In genomic region chr17:42879596-42879985, GRCh38 we compare ENCODE assay signal across 26 cellular contexts. TPM values are rescaled to one million over a fixed set of nuclear protein-coding genes. Genes with fewer than 3 reads are reported as not detected.
DNase-seq lines count a peak whose midpoint lies in the region; ATAC-seq and TF ChIP-seq lines count a peak whose summit lies in the region.
"Had no signal": no experiment of that assay in that cellular context is flagged by ENCODE, and none has a peak within 500 bp of the region (broad histone marks: within the 10 kb centered on the region; RNA-seq: fewer than 3 reads in every experiment).

No MANE protein-coding gene starts in this region.

- 42% methylated on average over 6 of the region's 6 CpGs for WGBS in SK-N-SH (ENCODE audit: low lambda C conversion rate)

- H3K9me2 ChIP-seq in SK-N-SH = no peaks in the 10 kb centered on the region

- no peak overlapping the region for H3K4me2 ChIP-seq in SK-N-SH

- no peak for TF ChIP-seq CTCF in SK-N-SH (IDR thresholded peaks at IDR 0.05)
- TF ChIP-seq CTCF in cardiac fibroblast (IDR thresholded peaks at IDR 0.05; ENCODE audit: low read depth, low read length) = no peak

- peaks cover 34% of the 10 kb centered on the region for H3K27me3 ChIP-seq in SK-N-SH (ENCODE audit: insufficient read depth)
- H3K27me3 ChIP-seq: cardiac muscle cell, neutrophil, upper lobe of left lung had no signal

- no peak overlapping the region for H3K9ac ChIP-seq in SK-N-SH

- no peak overlapping the region for H3K27ac ChIP-seq in SK-N-SH (ENCODE audit: low read depth in 2 of 2, low read length in 1 of 2)
- H3K27ac ChIP-seq: 22Rv1, cardiac muscle cell, dorsolateral prefrontal cortex, epithelial cell of prostate, left ventricle myocardium inferior, neutrophil had no signal

- ATAC-seq in SK-N-SH treated with all-trans-retinoic acid at 6 μM for 48 hours (peak; percentile 62), esophagus mucosa (no peak), GM21825 (IDR thresholded peaks at IDR 0.05; ENCODE audit: unreplicated experiment) (no peak), HG03342 (IDR thresholded peaks at IDR 0.05; ENCODE audit: unreplicated experiment) (no peak)
- ATAC-seq: activated T-helper 17 cell treated with anti-CD3 and anti-CD28 coated beads, Interleukin-2, amount 50 U/mL, for 72 hours; PC-3 had no signal

- H3F3A ChIP-seq in SK-N-SH (replicated peaks; ENCODE audit: insufficient read depth) = no peaks in the 10 kb centered on the region

- TF ChIP-seq EP300 in SK-N-SH (IDR thresholded peaks at IDR 0.05; ENCODE audit: borderline replicate concordance in 1 of 2, low read depth in 1 of 2, low read length in 1 of 2) = no peak

- POLR2A ChIA-PET in SK-N-SH (lab: Yijun Ruan, JAX) = interaction anchor here (0.6 kb wide), 1 partner anchor 54 kb away, joined by 3 read pairs; no protein-coding TSS in a partner anchor

- H3K4me1 ChIP-seq in SK-N-SH (ENCODE audit: control insufficient read depth in 1 of 2, insufficient read depth in 2 of 2, low read depth in 1 of 2, low read length in 1 of 2) = no peaks in the 10 kb centered on the region
- H3K4me1 ChIP-seq: BE2C, left ventricle myocardium inferior had no signal

- no peaks in the 10 kb centered on the region for H3K79me2 ChIP-seq in SK-N-SH (ENCODE audit: insufficient read depth)

- DNase-seq in SK-N-SH (no peak), cardiac fibroblast (ENCODE audit: low read depth in 2 of 2) (peak; percentile 25 to 57), kidney tubule cell (ENCODE audit: low spot score) (peak; percentile 43), COLO668 (lab: John Stamatoyannopoulos, UW; ENCODE audit: unreplicated experiment) (no peak)
- DNase-seq: activated CD4-positive, alpha-beta T cell treated with anti-CD3 and anti-CD28 coated beads for 48 hours; activated naive CD8-positive, alpha-beta T cell treated with anti-CD3 and anti-CD28 coated beads, Interleukin-2, amount 10 ng/mL, durations not matched to agents 7 days and 5 days; BE2C; dorsolateral prefrontal cortex; left ventricle myocardium inferior; NCI-H1694; PC-3; SIG-M5; stimulated activated CD4-positive, alpha-beta T cell treated with anti-CD3 and anti-CD28 coated beads, Interleukin-4, amount 100 ng/mL, for 4 hours; T-helper 1 cell; upper lobe of left lung had no signal

- CTCF ChIA-PET in SK-N-SH (lab: Yijun Ruan, JAX) = interaction anchor here (1.1 to 1.6 kb wide), 4 partner anchors 26 to 59 kb away, joined by 3 read pairs; partner anchors contain the start of gene AOC2

- H3K4me3 ChIP-seq in SK-N-SH (ENCODE audit: low read depth in 2 of 2, low read length in 1 of 2) (no peak overlapping the region), cardiac fibroblast (replicated peaks in 1 of 2; ENCODE audit: low read depth in 2 of 2, low read length in 2 of 2) (no peak overlapping the region)
- H3K4me3 ChIP-seq: cardiac muscle cell, dorsolateral prefrontal cortex, left ventricle myocardium inferior, upper lobe of left lung had no signal

- no peaks in the 10 kb centered on the region for H4K20me1 ChIP-seq in SK-N-SH (ENCODE audit: insufficient read depth)

- no peaks in the 10 kb centered on the region for H3K9me3 ChIP-seq in SK-N-SH
- H3K9me3 ChIP-seq: BE2C, left ventricle myocardium inferior, neutrophil, upper lobe of left lung had no signal

- H2AFZ ChIP-seq in SK-N-SH (ENCODE audit: low read depth) = no peak overlapping the region

- no peak for TF ChIP-seq RAD21 in SK-N-SH (IDR thresholded peaks at IDR 0.05; ENCODE audit: low read length)

- no peaks in the 10 kb centered on the region for H3K36me3 ChIP-seq in SK-N-SH (replicated peaks in 1 of 2; ENCODE audit: control insufficient read depth in 1 of 2, insufficient read depth in 2 of 2, low read length in 1 of 2)
- H3K36me3 ChIP-seq: BE2C, cardiac muscle cell, left ventricle myocardium inferior, upper lobe of left lung had no signal

TF ChIP-seq in SK-N-SH treated with all-trans-retinoic acid at 6 μM for 48 hours, 23 proteins besides CTCF, POLR2A, EP300 and RAD21:
- no peak for TF ChIP-seq ARNTL (CRISPR knock-in tag; IDR thresholded peaks at IDR 0.05; ENCODE audit: borderline replicate concordance, low read depth)
- TF ChIP-seq CSDC2 (CRISPR knock-in tag; IDR thresholded peaks at IDR 0.05) = no peak

TF ChIP-seq in SK-N-SH, 30 proteins besides CTCF, POLR2A, EP300 and RAD21 (continues in another document):
- TF ChIP-seq GABPA (IDR thresholded peaks at IDR 0.05; ENCODE audit: low read depth) (no peak), USF2 (IDR thresholded peaks at IDR 0.05; ENCODE audit: borderline replicate concordance, low read depth, low read length) (no peak), GATA2 (CRISPR knock-in tag; IDR thresholded peaks at IDR 0.05) (no peak), MAX (IDR thresholded peaks at IDR 0.05; ENCODE audit: low read depth) (no peak), REST (IDR thresholded peaks at IDR 0.05; ENCODE audit: low read depth, low read length) (no peak), ELF1 (IDR thresholded peaks at IDR 0.05) (no peak), NRF1 (IDR thresholded peaks at IDR 0.05; ENCODE audit: low read depth, low read length) (no peak), TAF1 (IDR thresholded peaks at IDR 0.05; ENCODE audit: borderline replicate concordance, low read depth, low read length) (no peak), FOSL2 (IDR thresholded peaks at IDR 0.05; ENCODE audit: borderline replicate concordance, low read depth) (no peak), MXI1 (IDR thresholded peaks at IDR 0.05; ENCODE audit: low read depth, low read length) (no peak), RFX5 (IDR thresholded peaks at IDR 0.05; ENCODE audit: low read length) (no peak), FOXJ3 (CRISPR knock-in tag; IDR thresholded peaks at IDR 0.05) (no peak)

RNA-seq across cellular contexts. Expression of gene G6PC1, which starts 21.0 kb away (rescaled TPM):
- not detected in 2 replicates for polyA plus RNA-seq in SK-N-SH (2012; rRNA removed)
- not detected in 2 replicates for polyA plus RNA-seq in SK-N-SH (2012; cell fraction: cytosol; rRNA removed)
- not detected in 2 replicates for polyA plus RNA-seq in SK-N-SH (2012; cell fraction: nucleus; rRNA removed)
- not detected for total RNA-seq in esophagus mucosa
- total RNA-seq: activated naive CD8-positive, alpha-beta T cell treated with anti-CD3 and anti-CD28 coated beads, Interleukin-2, amount 10 ng/mL, durations not matched to agents 7 days and 5 days; activated T-helper 17 cell treated with anti-CD3 and anti-CD28 coated beads, Interleukin-2, amount 50 U/mL, for 72 hours; cardiac muscle cell; dorsolateral prefrontal cortex; left ventricle myocardium inferior; mononuclear cell; PC-3; renal cortical epithelial cell; upper lobe of left lung had no signal
- polyA plus RNA-seq: cardiac muscle cell had no signal

RNA-seq across cellular contexts. Expression of gene AOC3, which starts 28.6 kb away (rescaled TPM):
- 0.03 and 0.08 TPM in 2 replicates for polyA plus RNA-seq in SK-N-SH (2012; rRNA removed)
- polyA plus RNA-seq in SK-N-SH (2012; cell fraction: cytosol; rRNA removed) = 0.03 TPM in 1 of 2 replicates, not detected in the other
- 0.37 and 0.45 TPM in 2 replicates for polyA plus RNA-seq in SK-N-SH (2012; cell fraction: nucleus; rRNA removed)
- total RNA-seq in esophagus mucosa = 5.7 TPM

RNA-seq across cellular contexts. Expression of gene AOC2, which starts 35.2 kb away (rescaled TPM):
- polyA plus RNA-seq in SK-N-SH (2012; rRNA removed) = 0.24 and 0.33 TPM in 2 replicates
- polyA plus RNA-seq in SK-N-SH (2012; cell fraction: cytosol; rRNA removed) = 0.06 and 0.22 TPM in 2 replicates
- polyA plus RNA-seq in SK-N-SH (2012; cell fraction: nucleus; rRNA removed) = 1.3 and 1.4 TPM in 2 replicates
- 0.44 TPM for total RNA-seq in esophagus mucosa

RNA-seq across cellular contexts. Expression of gene PSME3, which starts 46.4 kb away (rescaled TPM):
- polyA plus RNA-seq in SK-N-SH (2012; rRNA removed) = 139 and 152 TPM in 2 replicates
- polyA plus RNA-seq in SK-N-SH (2012; cell fraction: cytosol; rRNA removed) = 173 and 178 TPM in 2 replicates
- polyA plus RNA-seq in SK-N-SH (2012; cell fraction: nucleus; rRNA removed) = 52.0 and 77.9 TPM in 2 replicates
- 96.6 TPM for total RNA-seq in esophagus mucosa

RNA-seq across cellular contexts. Expression of gene BECN1, which starts 55.5 kb away (rescaled TPM):
- 78.0 and 97.4 TPM in 2 replicates for polyA plus RNA-seq in SK-N-SH (2012; rRNA removed)
- polyA plus RNA-seq in SK-N-SH (2012; cell fraction: cytosol; rRNA removed) = 101 and 109 TPM in 2 replicates
- 68.9 and 110 TPM in 2 replicates for polyA plus RNA-seq in SK-N-SH (2012; cell fraction: nucleus; rRNA removed)
- 77.2 TPM for total RNA-seq in esophagus mucosa

Comparison
In these comparisons a context has a peak if more than half of its experiments do, and no peak if none do; other contexts are left out.
1. DNase-seq: peak in cardiac fibroblast (2 of 2) and kidney tubule cell (single experiment); none in SK-N-SH (single experiment) and COLO668 (single experiment).